8 cellular contexts compared by ENCODE assay signal in genomic region chr3:52684184-52684583, GRCh38. TPM values are rescaled to one million over a fixed set of nuclear protein-coding genes. Genes with fewer than 3 reads are reported as not detected.
DNase-seq lines count a peak whose midpoint lies in the region; ATAC-seq and TF ChIP-seq lines count a peak whose summit lies in the region.

No MANE protein-coding gene starts in this region.

- TF ChIP-seq CTCF in NB4 (IDR thresholded peaks at IDR 0.05; ENCODE audit: low read depth, low read length) (no peak), neural progenitor cell (IDR thresholded peaks at IDR 0.05) (no peak)

- H3K4me1 ChIP-seq in CD8-positive, alpha-beta memory T cell (ENCODE audit: insufficient read depth, low read length) = peaks cover 38% of the 10 kb centered on the region
- peaks cover 21% of the 10 kb centered on the region for H3K4me1 ChIP-seq in neural progenitor cell

- peaks cover 95% of the 10 kb centered on the region for H3K79me2 ChIP-seq in neural progenitor cell (ENCODE audit: low read depth)

- H3K4me3 Mint-ChIP-seq in CD8-positive, alpha-beta memory T cell = peak overlapping the region in 6 of 7 donors; percentile 87 to 96 (median 90)
- H3K4me3 Mint-ChIP-seq in dendritic cell treated with granulocyte-macrophage colony-stimulating factor and Interleukin-4, amounts not matched to agents 40 ng/mL and 50 ng/mL, for 4 days = no peak overlapping the region
- H3K4me3 Mint-ChIP-seq in neural progenitor cell = peak overlapping the region; percentile 92

- H3K27ac ChIP-seq in CD8-positive, alpha-beta memory T cell (ENCODE audit: low read depth, low read length) = no peak overlapping the region
- H3K27ac ChIP-seq in neural progenitor cell = no peak overlapping the region
- no peak overlapping the region for H3K27ac ChIP-seq in caudate nucleus (ENCODE audit: low read depth, low read length)

- peaks cover 53 to 80% (median 76%) of the 10 kb centered on the region in 3 donors for H3K4me1 Mint-ChIP-seq in CD8-positive, alpha-beta memory T cell
- peaks cover 52% of the 10 kb centered on the region for H3K4me1 Mint-ChIP-seq in dendritic cell treated with granulocyte-macrophage colony-stimulating factor and Interleukin-4, amounts not matched to agents 40 ng/mL and 50 ng/mL, for 4 days (ENCODE audit: low read depth)
- H3K4me1 Mint-ChIP-seq in neural progenitor cell = peaks cover 31% of the 10 kb centered on the region

- POLR2A ChIA-PET in CD8-positive, alpha-beta memory T cell (lab: Charles Lee) = interaction anchor here (0.7 kb wide), 1 partner anchor 21 kb away, joined by 3 read pairs; no protein-coding TSS in a partner anchor

- peak overlapping the region in 7 of 8 donors; percentile 21 to 99 (median 96) for H3K27ac Mint-ChIP-seq in CD8-positive, alpha-beta memory T cell
- H3K27ac Mint-ChIP-seq in dendritic cell treated with granulocyte-macrophage colony-stimulating factor and Interleukin-4, amounts not matched to agents 40 ng/mL and 50 ng/mL, for 4 days = peak overlapping the region; percentile 97
- no peak overlapping the region for H3K27ac Mint-ChIP-seq in neural progenitor cell

- H3K36me3 ChIP-seq in CD8-positive, alpha-beta memory T cell (ENCODE audit: insufficient read depth, low read length) = peaks cover 32% of the 10 kb centered on the region
- peaks cover 23% of the 10 kb centered on the region for H3K36me3 ChIP-seq in neural progenitor cell

- no peak for ATAC-seq in left colon

- no peak for TF ChIP-seq POLR2A in NB4 (IDR thresholded peaks at IDR 0.05; ENCODE audit: extremely low read depth, insufficient read length)

- CTCF ChIA-PET in CD8-positive, alpha-beta memory T cell (lab: Charles Lee) = no interaction called here

- no peaks in the 10 kb centered on the region for H3K9me3 Mint-ChIP-seq in CD8-positive, alpha-beta memory T cell
- no peaks in the 10 kb centered on the region for H3K9me3 Mint-ChIP-seq in dendritic cell treated with granulocyte-macrophage colony-stimulating factor and Interleukin-4, amounts not matched to agents 40 ng/mL and 50 ng/mL, for 4 days
- no peaks in the 10 kb centered on the region for H3K9me3 Mint-ChIP-seq in neural progenitor cell

- intact Hi-C loops in dendritic cell treated with granulocyte-macrophage colony-stimulating factor and Interleukin-4, amounts not matched to agents 40 ng/mL and 50 ng/mL, for 4 days (cut with micrococcal nuclease) = no loop called here
- intact Hi-C loops in head of caudate nucleus (cut with DNase I) = loop anchor here (10.0 kb wide), 1 partner anchor 209 kb away; no protein-coding TSS in a partner anchor
- intact Hi-C loops in left colon (cut with DNase I, micrococcal nuclease) = no loop called here

- H4K20me1 ChIP-seq in neural progenitor cell (ENCODE audit: low read depth) = peaks cover 17% of the 10 kb centered on the region

- no peak for DNase-seq in CD8-positive, alpha-beta memory T cell
- no peak for DNase-seq in NB4 (ENCODE audit: low read depth)
- no peak for DNase-seq in neural progenitor cell (ENCODE audit: low spot score)
- DNase-seq in head of caudate nucleus = no peak
- DNase-seq in caudate nucleus (lab: John Stamatoyannopoulos, UW) = no peak
- DNase-seq in left colon = no peak
- no peak for DNase-seq in occipital lobe (lab: John Stamatoyannopoulos, UW)

- peak overlapping the region; percentile 46 for H3K9ac ChIP-seq in neural progenitor cell

- no peaks in the 10 kb centered on the region for H3K9me3 ChIP-seq in CD8-positive, alpha-beta memory T cell (ENCODE audit: low read length)
- no peaks in the 10 kb centered on the region for H3K9me3 ChIP-seq in neural progenitor cell (ENCODE audit: low read depth)

- peak overlapping the region; percentile 79 for H3K4me2 ChIP-seq in neural progenitor cell

- peaks cover 4 to 65% (median 10%) of the 10 kb centered on the region in 3 donors for H3K36me3 Mint-ChIP-seq in CD8-positive, alpha-beta memory T cell
- H3K36me3 Mint-ChIP-seq in dendritic cell treated with granulocyte-macrophage colony-stimulating factor and Interleukin-4, amounts not matched to agents 40 ng/mL and 50 ng/mL, for 4 days (ENCODE audit: low read depth) = peaks cover 65% of the 10 kb centered on the region
- H3K36me3 Mint-ChIP-seq in neural progenitor cell = peaks cover 15% of the 10 kb centered on the region

- H3K4me3 ChIP-seq in CD8-positive, alpha-beta memory T cell (ENCODE audit: low read length) = peak overlapping the region; percentile 78
- peak overlapping the region; percentile 74 for H3K4me3 ChIP-seq in NB4 (ENCODE audit: low read depth, low read length)
- peak overlapping the region; percentile 90 for H3K4me3 ChIP-seq in neural progenitor cell

- H3F3A ChIP-seq in neural progenitor cell (ENCODE audit: low read depth) = peaks cover 23% of the 10 kb centered on the region

- H3K27me3 Mint-ChIP-seq in CD8-positive, alpha-beta memory T cell = no peaks in the 10 kb centered on the region
- H3K27me3 Mint-ChIP-seq in dendritic cell treated with granulocyte-macrophage colony-stimulating factor and Interleukin-4, amounts not matched to agents 40 ng/mL and 50 ng/mL, for 4 days = no peaks in the 10 kb centered on the region
- peaks cover 2% of the 10 kb centered on the region for H3K27me3 Mint-ChIP-seq in neural progenitor cell (ENCODE audit: insufficient read depth, low read depth)

- H2AFZ ChIP-seq in neural progenitor cell (replicated peaks) = no peak overlapping the region

- H3K27me3 ChIP-seq in CD8-positive, alpha-beta memory T cell (ENCODE audit: insufficient read depth, low read length, poor library complexity, severe bottlenecking) = no peaks in the 10 kb centered on the region
- no peaks in the 10 kb centered on the region for H3K27me3 ChIP-seq in neural progenitor cell

RNA-seq across cellular contexts. Expression of gene PBRM1, which starts 1.5 kb away (rescaled TPM):
- 10 to 100 TPM; 78.6 to 81.4 TPM for total RNA-seq in CD8-positive, alpha-beta memory T cell
- polyA plus RNA-seq in CD8-positive, alpha-beta memory T cell = 83.6 TPM
- total RNA-seq in neural progenitor cell (ENCODE audit: low replicate concordance) (88.6 and 116 TPM in 2 replicates), left colon (10 to 100 TPM; 53.0 to 57.0 TPM), occipital lobe (203 TPM)

RNA-seq across cellular contexts. Expression of gene GNL3, which starts 1.6 kb away (rescaled TPM):
- 100 to 1,000 TPM; 229 to 233 TPM for total RNA-seq in CD8-positive, alpha-beta memory T cell
- polyA plus RNA-seq in CD8-positive, alpha-beta memory T cell = 58.5 TPM
- 113 and 169 TPM in 2 replicates for total RNA-seq in neural progenitor cell (ENCODE audit: low replicate concordance)
- 10 to 100 TPM; 40.8 to 56.5 TPM for total RNA-seq in left colon
- 78.8 TPM for total RNA-seq in occipital lobe

RNA-seq across cellular contexts. Expression of gene GLT8D1, which starts 21.4 kb away (rescaled TPM):
- 10 to 100 TPM; 34.9 to 42.4 TPM for total RNA-seq in CD8-positive, alpha-beta memory T cell
- 60.0 TPM for polyA plus RNA-seq in CD8-positive, alpha-beta memory T cell
- total RNA-seq in neural progenitor cell (ENCODE audit: low replicate concordance) (76.3 and 88.0 TPM in 2 replicates), left colon (10 to 100 TPM; 27.8 to 29.0 TPM), occipital lobe (57.9 TPM)

RNA-seq across cellular contexts. Expression of gene SPCS1, which starts 21.7 kb away (rescaled TPM):
- 100 to 1,000 TPM; 154 to 156 TPM for total RNA-seq in CD8-positive, alpha-beta memory T cell
- polyA plus RNA-seq in CD8-positive, alpha-beta memory T cell = 357 TPM
- 142 and 162 TPM in 2 replicates for total RNA-seq in neural progenitor cell (ENCODE audit: low replicate concordance)
- total RNA-seq in left colon = 100 to 1,000 TPM in 1 of 2 donors, 10 to 100 TPM in 1; 95.4 to 101 TPM
- total RNA-seq in occipital lobe = 29.6 TPM
